30 cellular contexts compared by ENCODE assay signal in the genomic region with DNA sequence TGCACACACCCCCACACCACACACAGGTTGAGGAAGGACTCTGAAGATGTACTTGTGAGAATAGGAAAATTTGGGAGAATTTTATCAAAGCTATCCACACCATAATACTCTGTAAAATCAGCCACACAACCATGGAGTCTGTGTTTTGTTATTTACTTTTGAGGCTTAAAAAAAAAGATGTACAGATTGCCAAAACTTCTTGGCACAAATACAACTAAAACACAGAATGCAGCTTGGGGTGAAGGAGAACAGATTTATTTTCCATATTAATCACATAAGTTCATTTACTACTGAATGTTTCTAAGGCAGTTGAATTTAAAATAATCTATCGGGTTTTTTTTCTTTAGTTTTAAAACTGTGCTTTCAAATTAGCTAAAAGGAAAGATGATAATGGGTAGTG. TPM values are rescaled to one million over a fixed set of nuclear protein-coding genes. Genes with fewer than 3 reads are reported as not detected.
DNase-seq lines count a peak whose midpoint lies in the region; ATAC-seq and TF ChIP-seq lines count a peak whose summit lies in the region.
"Had no signal": no experiment of that assay in that cellular context is flagged by ENCODE, and none has a peak within 500 bp of the region (broad histone marks: within the 10 kb centered on the region; RNA-seq: fewer than 3 reads in every experiment).

No MANE protein-coding gene starts in this region.

- no peak overlapping the region for H3K4me3 Mint-ChIP-seq in activated CD4-positive, alpha-beta memory T cell treated with anti-CD3 and anti-CD28 coated beads, Interleukin-2, amount 10 ng/mL, durations not matched to agents 7 days and 5 days
- H3K4me3 Mint-ChIP-seq: activated CD4-positive, alpha-beta T cell treated with anti-CD3 and anti-CD28 coated beads, Interleukin-2, amount 10 ng/mL, durations not matched to agents 24 days and 14 days; activated T-cell treated with anti-CD3 and anti-CD28 coated beads, Interleukin-2, amount 50 U/mL, for 4 hours; B cell; naive thymus-derived CD4-positive, alpha-beta T cell; type B pancreatic cell had no signal

- no peaks in the 10 kb centered on the region for H3K9me3 Mint-ChIP-seq in activated CD4-positive, alpha-beta memory T cell treated with anti-CD3 and anti-CD28 coated beads, Interleukin-2, amount 10 ng/mL, durations not matched to agents 7 days and 5 days
- H3K9me3 Mint-ChIP-seq: activated CD4-positive, alpha-beta T cell treated with anti-CD3 and anti-CD28 coated beads, Interleukin-2, amount 10 ng/mL, durations not matched to agents 24 days and 14 days; activated T-cell treated with anti-CD3 and anti-CD28 coated beads, Interleukin-2, amount 50 U/mL, for 4 hours; IgD-negative memory B cell; naive thymus-derived CD4-positive, alpha-beta T cell; type B pancreatic cell had no signal

- H3K36me3 ChIP-seq in ACC112 (ENCODE audit: insufficient read depth, low read length), result no peaks in the 10 kb centered on the region
- H3K36me3 ChIP-seq: cardiac muscle cell, ovary, right atrium auricular region, spleen, WERI-Rb-1 had no signal

- H3K27ac ChIP-seq in ACC112 (ENCODE audit: low read depth, low read length), result no peak overlapping the region
- H3K27ac ChIP-seq: A549, cardiac muscle cell, coronary artery, ovary, right atrium auricular region, spleen, WERI-Rb-1 had no signal

- DNase-seq in M059J (ENCODE audit: low read depth) (peak; percentile 25), astrocyte of the spinal cord (ENCODE audit: low read depth, low spot score) (peak; percentile 34), fibroblast of the conjunctiva (ENCODE audit: low read depth) (peak; percentile 14), NCI-H1048 (lab: John Stamatoyannopoulos, UW) (no peak), occipital lobe (lab: John Stamatoyannopoulos, UW) (no peak)
- DNase-seq in activated CD4-positive, alpha-beta memory T cell treated with anti-CD3 and anti-CD28 coated beads, Interleukin-2, amount 10 ng/mL, durations not matched to agents 7 days and 5 days, result no peak
- DNase-seq: activated CD4-positive, alpha-beta T cell treated with anti-CD3 and anti-CD28 coated beads, Interleukin-2, amount 10 ng/mL, durations not matched to agents 24 days and 14 days; activated T-cell treated with anti-CD3 and anti-CD28 coated beads, Interleukin-2, amount 50 U/mL, for 4 hours; H7; midbrain; naive thymus-derived CD4-positive, alpha-beta T cell; NCI-H146; NCI-H510A; ovary; SHP77 treated with DMSO at 0.1 percent for 48 hours; spleen; stimulated activated CD4-positive, alpha-beta T cell treated with anti-CD3 and anti-CD28 coated beads, Interleukin-2, amount 100 ng/mL, for 48 hours; substantia nigra; T1000; WERI-Rb-1 had no signal

- peaks cover 9% of the 10 kb centered on the region for H3K4me1 Mint-ChIP-seq in activated CD4-positive, alpha-beta memory T cell treated with anti-CD3 and anti-CD28 coated beads, Interleukin-2, amount 10 ng/mL, durations not matched to agents 7 days and 5 days
- H3K4me1 Mint-ChIP-seq: B cell had no signal

- ATAC-seq in GM19452 (IDR thresholded peaks at IDR 0.05; ENCODE audit: unreplicated experiment), result no peak
- ATAC-seq: A549; activated T-cell treated with anti-CD3 and anti-CD28 coated beads, Interleukin-2, amount 50 U/mL, for 4 hours; naive thymus-derived CD4-positive, alpha-beta T cell; Panc1 had no signal

- TF ChIP-seq CTCF in astrocyte of the spinal cord (IDR thresholded peaks at IDR 0.05; ENCODE audit: low read depth, low read length), result no peak

- no peak overlapping the region for H3K27ac Mint-ChIP-seq in activated CD4-positive, alpha-beta memory T cell treated with anti-CD3 and anti-CD28 coated beads, Interleukin-2, amount 10 ng/mL, durations not matched to agents 7 days and 5 days
- H3K27ac Mint-ChIP-seq: activated CD4-positive, alpha-beta T cell treated with anti-CD3 and anti-CD28 coated beads, Interleukin-2, amount 10 ng/mL, durations not matched to agents 24 days and 14 days; B cell; IgD-negative memory B cell; naive thymus-derived CD4-positive, alpha-beta T cell; type B pancreatic cell had no signal

- CTCF ChIA-PET in activated CD4-positive, alpha-beta memory T cell treated with anti-CD3 and anti-CD28 coated beads, Interleukin-2, amount 10 ng/mL, durations not matched to agents 7 days and 5 days (lab: Charles Lee), result interaction anchor here (1.0 to 2.5 kb wide), 2 partner anchors 27 to 31 kb away, joined by 4 to 14 read pairs; no protein-coding TSS in a partner anchor

- H3K4me1 ChIP-seq in ACC112 (ENCODE audit: control insufficient read depth, insufficient read depth, low read length, unreplicated experiment), result peaks cover 24% of the 10 kb centered on the region
- H3K4me1 ChIP-seq: A549, right atrium auricular region had no signal

- H3K79me2 ChIP-seq in ACC112 (ENCODE audit: control insufficient read depth, insufficient read depth, low read length, unreplicated experiment), result no peaks in the 10 kb centered on the region

- peak overlapping the region; percentile 42 for H2AFZ ChIP-seq in ACC112 (ENCODE audit: low read length, unreplicated experiment)

- H3K36me3 Mint-ChIP-seq in activated CD4-positive, alpha-beta memory T cell treated with anti-CD3 and anti-CD28 coated beads, Interleukin-2, amount 10 ng/mL, durations not matched to agents 7 days and 5 days (ENCODE audit: low read depth), result no peaks in the 10 kb centered on the region
- H3K36me3 Mint-ChIP-seq: IgD-negative memory B cell; naive thymus-derived CD4-positive, alpha-beta T cell; type B pancreatic cell had no signal

- no peaks in the 10 kb centered on the region for H3K27me3 ChIP-seq in ACC112 (ENCODE audit: insufficient read depth, low read length)
- H3K27me3 ChIP-seq: cardiac muscle cell, ovary, right atrium auricular region, spleen had no signal

- H3K27me3 Mint-ChIP-seq in activated CD4-positive, alpha-beta memory T cell treated with anti-CD3 and anti-CD28 coated beads, Interleukin-2, amount 10 ng/mL, durations not matched to agents 7 days and 5 days, result peaks cover 7% of the 10 kb centered on the region
- H3K27me3 Mint-ChIP-seq: type B pancreatic cell had no signal

- H3K4me3 ChIP-seq in ACC112 (ENCODE audit: low read depth, low read length) (no peak overlapping the region), astrocyte of the spinal cord (ENCODE audit: low read depth, low read length) (no peak overlapping the region)
- H3K4me3 ChIP-seq: A549, cardiac muscle cell, coronary artery, ovary, right atrium auricular region, spleen had no signal

- in situ Hi-C loops in astrocyte of the spinal cord (cut with HindIII; ENCODE audit: low sequenced_read_pairs), result no loop called here

- POLR2A ChIA-PET in activated CD4-positive, alpha-beta memory T cell treated with anti-CD3 and anti-CD28 coated beads, Interleukin-2, amount 10 ng/mL, durations not matched to agents 7 days and 5 days (lab: Charles Lee), result no interaction called here

RNA-seq across cellular contexts. Expression of a gene that starts 32.8 kb away (rescaled TPM):
- total RNA-seq in M059J (2014; rRNA removed; shearing (Covaris generic)), result 3.2 and 4.8 TPM in 2 replicates
- 1 to 10 TPM; 4.3 to 4.7 TPM for total RNA-seq in activated CD4-positive, alpha-beta memory T cell treated with anti-CD3 and anti-CD28 coated beads, Interleukin-2, amount 10 ng/mL, durations not matched to agents 7 days and 5 days
- total RNA-seq in occipital lobe, result 12.9 TPM

Comparison
In these comparisons a context has a peak if more than half of its experiments do, and no peak if none do; other contexts are left out.
1. DNase-seq: peak in M059J (single experiment), astrocyte of the spinal cord (single experiment) and fibroblast of the conjunctiva (single experiment); none in NCI-H1048 (single experiment), activated CD4-positive, alpha-beta memory T cell treated with anti-CD3 and anti-CD28 coated beads, Interleukin-2, amount 10 ng/mL, durations not matched to agents 7 days and 5 days (single experiment) and occipital lobe (single experiment).